ENCODE assay signal across 9 cellular contexts in the genomic region with DNA sequence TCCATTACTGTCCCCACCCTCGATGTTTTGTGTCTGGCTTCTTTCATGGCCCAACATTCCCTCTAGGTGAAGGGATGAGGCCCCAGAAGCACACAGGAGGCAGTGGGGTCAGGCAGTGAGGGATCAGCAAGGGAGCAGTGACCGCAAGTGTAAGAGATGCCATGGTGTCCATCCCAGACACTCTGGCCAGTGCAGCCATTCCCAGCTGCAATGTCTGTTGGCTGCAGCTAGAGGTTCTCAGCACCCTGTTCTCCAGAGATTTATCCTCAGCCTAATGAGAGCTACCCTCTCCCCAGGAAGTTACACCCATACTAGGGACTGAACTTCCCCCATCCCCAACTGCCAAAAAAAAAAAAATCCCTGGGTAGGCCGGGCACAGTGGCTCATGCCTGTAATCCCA. TPM values are rescaled to one million over a fixed set of nuclear protein-coding genes. Genes with fewer than 3 reads are reported as not detected.
DNase-seq lines count a peak whose midpoint lies in the region; ATAC-seq and TF ChIP-seq lines count a peak whose summit lies in the region.
"Had no signal": no experiment of that assay in that cellular context is flagged by ENCODE, and none has a peak within 500 bp of the region (broad histone marks: within the 10 kb centered on the region; RNA-seq: fewer than 3 reads in every experiment).

No MANE protein-coding gene starts in this region.

- DNase-seq in activated CD8-positive, alpha-beta T cell treated with anti-CD3 and anti-CD28 coated beads for 36 hours, result no peak
- DNase-seq in activated CD8-positive, alpha-beta T cell treated with anti-CD3 and anti-CD28 coated beads, Interleukin-2, amount 10 ng/mL, durations not matched to agents 7 days and 5 days, result no peak
- peak; percentile 34 for DNase-seq in SK-N-SH
- DNase-seq in heart right ventricle, result no peak
- no peak for DNase-seq in upper lobe of left lung
- no peak for DNase-seq in posterior vena cava (ENCODE audit: low spot score)
- DNase-seq: SHP77 had no signal

- TF ChIP-seq EP300 in SK-N-SH (IDR thresholded peaks at IDR 0.05; ENCODE audit: borderline replicate concordance in 1 of 2, low read depth in 1 of 2, low read length in 1 of 2), result no peak
- TF ChIP-seq EP300 in upper lobe of left lung (IDR thresholded peaks at IDR 0.05), result no peak

- H3K4me2 ChIP-seq in SK-N-SH, result no peak overlapping the region

- no peak for TF ChIP-seq POLR2A in upper lobe of left lung (IDR thresholded peaks at IDR 0.05)

- no peaks in the 10 kb centered on the region for H3K27me3 Mint-ChIP-seq in activated CD8-positive, alpha-beta T cell treated with anti-CD3 and anti-CD28 coated beads for 36 hours
- no peaks in the 10 kb centered on the region for H3K27me3 Mint-ChIP-seq in activated CD8-positive, alpha-beta T cell treated with anti-CD3 and anti-CD28 coated beads, Interleukin-2, amount 10 ng/mL, durations not matched to agents 7 days and 5 days (ENCODE audit: low read depth)

- CTCF ChIA-PET in activated CD8-positive, alpha-beta T cell treated with anti-CD3 and anti-CD28 coated beads for 36 hours (lab: Charles Lee), result interaction anchor here (1.3 to 7.3 kb wide), 3 partner anchors 54 to 84 kb away, joined by 4 to 49 read pairs (median 4); no protein-coding TSS in a partner anchor
- CTCF ChIA-PET in activated CD8-positive, alpha-beta T cell treated with anti-CD3 and anti-CD28 coated beads, Interleukin-2, amount 10 ng/mL, durations not matched to agents 7 days and 5 days (lab: Charles Lee), result interaction anchor here (2.8 to 9.3 kb wide), 3 partner anchors 11 to 54 kb away, joined by 9 to 84 read pairs (median 23); no protein-coding TSS in a partner anchor
- CTCF ChIA-PET in SK-N-SH (lab: Yijun Ruan, JAX), result interaction anchor here (0.7 to 3.0 kb wide), 6 partner anchors 13 to 166 kb away, joined by 3 to 19 read pairs (median 4); a partner anchor contains a TSS

- H3K9me3 ChIP-seq in SK-N-SH (no peaks in the 10 kb centered on the region), heart right ventricle (no peaks in the 10 kb centered on the region), upper lobe of left lung (no peaks in the 10 kb centered on the region)

- WGBS in SK-N-SH (ENCODE audit: low lambda C conversion rate), result 87% methylated on average over 3 of the region's 3 CpGs
- 64 to 66% methylated on average over 3 of the region's 3 CpGs for WGBS in heart right ventricle, 2 donors
- WGBS in upper lobe of left lung, 2 donors, result 62% methylated on average over 3 of the region's 3 CpGs

- peak overlapping the region; percentile 15 for H3K27ac Mint-ChIP-seq in activated CD8-positive, alpha-beta T cell treated with anti-CD3 and anti-CD28 coated beads for 36 hours
- no peak overlapping the region for H3K27ac Mint-ChIP-seq in activated CD8-positive, alpha-beta T cell treated with anti-CD3 and anti-CD28 coated beads, Interleukin-2, amount 10 ng/mL, durations not matched to agents 7 days and 5 days

- peaks cover 6 to 7% of the 10 kb centered on the region in 2 experiments; a peak in 2 of 4 replicates for H3K4me1 ChIP-seq in SK-N-SH (ENCODE audit: control insufficient read depth in 1 of 2, insufficient read depth in 2 of 2, low read depth in 1 of 2, low read length in 1 of 2)
- peaks cover 4 to 54% (median 16%) of the 10 kb centered on the region in 9 donors for H3K4me1 ChIP-seq in heart right ventricle
- H3K4me1 ChIP-seq in upper lobe of left lung, result peaks cover 27 to 43% (median 28%) of the 10 kb centered on the region in 4 donors

- TF ChIP-seq RAD21 in SK-N-SH (IDR thresholded peaks at IDR 0.05; ENCODE audit: low read length), result peak; percentile 58

- POLR2A ChIA-PET in activated CD8-positive, alpha-beta T cell treated with anti-CD3 and anti-CD28 coated beads for 36 hours (lab: Charles Lee), result interaction anchor here (1.5 to 1.9 kb wide), 2 partner anchors 10 to 15 kb away, joined by 4 to 6 read pairs; no protein-coding TSS in a partner anchor
- POLR2A ChIA-PET in activated CD8-positive, alpha-beta T cell treated with anti-CD3 and anti-CD28 coated beads, Interleukin-2, amount 10 ng/mL, durations not matched to agents 7 days and 5 days (lab: Charles Lee), result interaction anchor here (1.0 to 2.3 kb wide), 2 partner anchors 54 to 87 kb away, joined by 3 to 7 read pairs; no protein-coding TSS in a partner anchor
- POLR2A ChIA-PET in SK-N-SH (lab: Yijun Ruan, JAX), result no interaction called here

- no peak overlapping the region for H3K4me3 Mint-ChIP-seq in activated CD8-positive, alpha-beta T cell treated with anti-CD3 and anti-CD28 coated beads for 36 hours
- no peak overlapping the region for H3K4me3 Mint-ChIP-seq in activated CD8-positive, alpha-beta T cell treated with anti-CD3 and anti-CD28 coated beads, Interleukin-2, amount 10 ng/mL, durations not matched to agents 7 days and 5 days

- no peaks in the 10 kb centered on the region for H3K79me2 ChIP-seq in SK-N-SH (ENCODE audit: insufficient read depth)

- peaks cover 4% of the 10 kb centered on the region for H3K36me3 Mint-ChIP-seq in activated CD8-positive, alpha-beta T cell treated with anti-CD3 and anti-CD28 coated beads for 36 hours (ENCODE audit: low read depth)
- H3K36me3 Mint-ChIP-seq in activated CD8-positive, alpha-beta T cell treated with anti-CD3 and anti-CD28 coated beads, Interleukin-2, amount 10 ng/mL, durations not matched to agents 7 days and 5 days (ENCODE audit: low read depth), result peaks cover 59% of the 10 kb centered on the region

- TF ChIP-seq CTCF in activated CD8-positive, alpha-beta T cell treated with anti-CD3 and anti-CD28 coated beads for 36 hours (IDR thresholded peaks at IDR 0.05), result no peak
- TF ChIP-seq CTCF in SK-N-SH (IDR thresholded peaks at IDR 0.05) (no peak), heart right ventricle (IDR thresholded peaks at IDR 0.05) (peak; percentile 24 to 70 (median 52)), upper lobe of left lung (IDR thresholded peaks at IDR 0.05) (peak; percentile 37 to 76 (median 65))

- peaks cover 66% of the 10 kb centered on the region for H3K4me1 Mint-ChIP-seq in activated CD8-positive, alpha-beta T cell treated with anti-CD3 and anti-CD28 coated beads for 36 hours (ENCODE audit: low read depth)
- H3K4me1 Mint-ChIP-seq in activated CD8-positive, alpha-beta T cell treated with anti-CD3 and anti-CD28 coated beads, Interleukin-2, amount 10 ng/mL, durations not matched to agents 7 days and 5 days (ENCODE audit: low read depth), result peaks cover 68% of the 10 kb centered on the region

- H3F3A ChIP-seq in SK-N-SH (replicated peaks; ENCODE audit: insufficient read depth), result no peaks in the 10 kb centered on the region

- H2AFZ ChIP-seq in SK-N-SH (ENCODE audit: low read depth), result no peak overlapping the region

- no peak overlapping the region for H3K9ac ChIP-seq in SK-N-SH

- no peaks in the 10 kb centered on the region for H3K9me3 Mint-ChIP-seq in activated CD8-positive, alpha-beta T cell treated with anti-CD3 and anti-CD28 coated beads for 36 hours
- H3K9me3 Mint-ChIP-seq in activated CD8-positive, alpha-beta T cell treated with anti-CD3 and anti-CD28 coated beads, Interleukin-2, amount 10 ng/mL, durations not matched to agents 7 days and 5 days (ENCODE audit: insufficient read depth), result no peaks in the 10 kb centered on the region

- H3K27ac ChIP-seq in SK-N-SH (ENCODE audit: low read depth in 2 of 2, low read length in 1 of 2), result no peak overlapping the region
- no peak overlapping the region for H3K27ac ChIP-seq in heart right ventricle
- H3K27ac ChIP-seq in upper lobe of left lung, result no peak overlapping the region

- H3K4me3 ChIP-seq in SK-N-SH (ENCODE audit: low read depth in 2 of 2, low read length in 1 of 2) (no peak overlapping the region), heart right ventricle (no peak overlapping the region), upper lobe of left lung (no peak overlapping the region)

- H3K27me3 ChIP-seq in SK-N-SH (ENCODE audit: insufficient read depth) (no peaks in the 10 kb centered on the region), heart right ventricle (no peaks in the 10 kb centered on the region), upper lobe of left lung (no peaks in the 10 kb centered on the region)

- no peaks in the 10 kb centered on the region for H3K9me2 ChIP-seq in SK-N-SH

- no peak for ATAC-seq in activated CD8-positive, alpha-beta T cell treated with anti-CD3 and anti-CD28 coated beads for 36 hours
- ATAC-seq in activated CD8-positive, alpha-beta T cell treated with anti-CD3 and anti-CD28 coated beads, Interleukin-2, amount 10 ng/mL, durations not matched to agents 7 days and 5 days, result no peak
- peak; percentile 69 to 85 (median 74) for ATAC-seq in heart right ventricle
- ATAC-seq in upper lobe of left lung (ENCODE audit: low FRiP score in 2 of 2), result peak; percentile 27 to 63
- ATAC-seq in HG02870 (IDR thresholded peaks at IDR 0.05; ENCODE audit: unreplicated experiment), result no peak
- no peak for ATAC-seq in GM21381 (IDR thresholded peaks at IDR 0.05; ENCODE audit: unreplicated experiment)

- intact Hi-C loops in activated CD8-positive, alpha-beta T cell treated with anti-CD3 and anti-CD28 coated beads for 36 hours (cut with micrococcal nuclease), result loop anchor here (5.0 kb wide), 1 partner anchor 53 kb away; no protein-coding TSS in a partner anchor
- intact Hi-C loops in heart right ventricle (cut with DNase I) (loop anchor here in 8 of 10 donors (2.0 to 10.0 kb wide), 4 partner anchors 38 to 310 kb away; no protein-coding TSS in a partner anchor), posterior vena cava (cut with DNase I) (no loop called here)

- H3K36me3 ChIP-seq in SK-N-SH (replicated peaks in 1 of 2; ENCODE audit: control insufficient read depth in 1 of 2, insufficient read depth in 2 of 2, low read length in 1 of 2), result no peaks in the 10 kb centered on the region
- H3K36me3 ChIP-seq in heart right ventricle, result peaks cover 0 to 28% (median 7%) of the 10 kb centered on the region in 9 donors
- peaks cover 0 to 9% (median 3%) of the 10 kb centered on the region in 4 donors for H3K36me3 ChIP-seq in upper lobe of left lung

- H4K20me1 ChIP-seq in SK-N-SH (ENCODE audit: insufficient read depth), result no peaks in the 10 kb centered on the region

TF ChIP-seq in SK-N-SH, 30 proteins besides CTCF, POLR2A, EP300 and RAD21:
- no peak for TF ChIP-seq EZH2phosphoT487 (IDR thresholded peaks at IDR 0.05; ENCODE audit: borderline replicate concordance, low read depth)
- peak; percentile 30; the same call in 1 of the 2 replicates for TF ChIP-seq SMC3 (IDR thresholded peaks at IDR 0.05; ENCODE audit: low read depth, low read length)

RNA-seq across cellular contexts. Expression of a gene that starts 40.2 kb away (rescaled TPM):
- 10 to 100 TPM; 16.0 to 17.4 TPM for total RNA-seq in activated CD8-positive, alpha-beta T cell treated with anti-CD3 and anti-CD28 coated beads for 36 hours
- total RNA-seq in activated CD8-positive, alpha-beta T cell treated with anti-CD3 and anti-CD28 coated beads, Interleukin-2, amount 10 ng/mL, durations not matched to agents 7 days and 5 days, result 10 to 100 TPM; 49.3 to 52.3 TPM
- polyA plus RNA-seq in SK-N-SH (2012; rRNA removed) (0.16 and 0.39 TPM in 2 replicates), heart right ventricle (1 to 10 TPM; 1.3 to 3.6 TPM)
- polyA plus RNA-seq in SK-N-SH (2012; cell fraction: cytosol; rRNA removed), result 0.05 and 0.06 TPM in 2 replicates
- polyA plus RNA-seq in SK-N-SH (2012; cell fraction: nucleus; rRNA removed), result 1.1 and 1.4 TPM in 2 replicates
- total RNA-seq in heart right ventricle (10 to 100 TPM in 1 of 10 donors, 1 to 10 TPM in 9; 2.5 to 20.8 (median 5.3) TPM), upper lobe of left lung (10 to 100 TPM; 10.6 to 39.8 (median 28.1) TPM), posterior vena cava (10 to 100 TPM; 13.9 to 23.5 TPM)

Comparison
In these comparisons a context has a peak if more than half of its experiments do, and no peak if none do; other contexts are left out.
1. ATAC-seq: peak in heart right ventricle (8 of 8) and upper lobe of left lung (2 of 2); none in activated CD8-positive, alpha-beta T cell treated with anti-CD3 and anti-CD28 coated beads for 36 hours (single experiment), activated CD8-positive, alpha-beta T cell treated with anti-CD3 and anti-CD28 coated beads, Interleukin-2, amount 10 ng/mL, durations not matched to agents 7 days and 5 days (single experiment), HG02870 (single experiment) and GM21381 (single experiment).
2. CTCF ChIP-seq: peak in heart right ventricle (9 of 9) and upper lobe of left lung (6 of 6); none in activated CD8-positive, alpha-beta T cell treated with anti-CD3 and anti-CD28 coated beads for 36 hours (single experiment) and SK-N-SH (single experiment).
3. intact Hi-C loops: an anchor here in activated CD8-positive, alpha-beta T cell treated with anti-CD3 and anti-CD28 coated beads for 36 hours (5.0 kb wide) and heart right ventricle (2.0 to 10.0 kb wide); none called in posterior vena cava.